16 cellular contexts compared by ENCODE assay signal in genomic region chr1:205597691-205598314, GRCh38. TPM values are rescaled to one million over a fixed set of nuclear protein-coding genes. Genes with fewer than 3 reads are reported as not detected.
DNase-seq lines count a peak whose midpoint lies in the region; ATAC-seq and TF ChIP-seq lines count a peak whose summit lies in the region.
"Had no signal": no experiment of that assay in that cellular context is flagged by ENCODE, and none has a peak within 500 bp of the region (broad histone marks: within the 10 kb centered on the region; RNA-seq: fewer than 3 reads in every experiment).

No MANE protein-coding gene starts in this region.

- peaks cover 8% of the 10 kb centered on the region for H3K36me3 Mint-ChIP-seq in activated naive CD8-positive, alpha-beta T cell
- peaks cover 27% of the 10 kb centered on the region for H3K36me3 Mint-ChIP-seq in activated naive CD8-positive, alpha-beta T cell treated with anti-CD3 and anti-CD28 coated beads for 36 hours
- H3K36me3 Mint-ChIP-seq in mesothelial cell of epicardium: peaks cover 6% of the 10 kb centered on the region
- H3K36me3 Mint-ChIP-seq in CD4-positive, alpha-beta memory T cell: peaks cover 28 to 38% of the 10 kb centered on the region in 2 donors

- TF ChIP-seq CTCF in esophagus muscularis mucosa (IDR thresholded peaks at IDR 0.05) (no peak), mesothelial cell of epicardium (IDR thresholded peaks at IDR 0.05; ENCODE audit: unreplicated experiment) (no peak)

- peaks cover 46% of the 10 kb centered on the region for H3K4me1 Mint-ChIP-seq in activated naive CD8-positive, alpha-beta T cell (ENCODE audit: low read depth)
- H3K4me1 Mint-ChIP-seq in activated naive CD8-positive, alpha-beta T cell treated with anti-CD3 and anti-CD28 coated beads for 36 hours: peaks cover 35% of the 10 kb centered on the region
- H3K4me1 Mint-ChIP-seq in mesothelial cell of epicardium: peaks cover 16% of the 10 kb centered on the region
- H3K4me1 Mint-ChIP-seq in CD4-positive, alpha-beta memory T cell: peaks cover 14 to 26% (median 19%) of the 10 kb centered on the region in 4 donors

- intact Hi-C loops in esophagus muscularis mucosa (cut with DNase I): no loop called here
- intact Hi-C loops in CD4-positive, alpha-beta memory T cell (cut with micrococcal nuclease): no loop called here

- no peak for TF ChIP-seq EP300 in esophagus muscularis mucosa (IDR thresholded peaks at IDR 0.05)

- CTCF ChIA-PET in CD4-positive, alpha-beta memory T cell (lab: Charles Lee; ENCODE audit: partially characterized antibody): interaction anchor here (0.6 to 10.4 kb wide), 4 partner anchors 35 to 128 kb away, joined by 3 to 484 read pairs (median 5); no protein-coding TSS in a partner anchor

- no peaks in the 10 kb centered on the region for H3K27me3 ChIP-seq in esophagus muscularis mucosa
- no peaks in the 10 kb centered on the region for H3K27me3 ChIP-seq in CD4-positive, alpha-beta memory T cell (ENCODE audit: insufficient read depth, low read length)
- H3K27me3 ChIP-seq: adrenal gland, spleen, upper lobe of left lung had no signal

- H3K27ac ChIP-seq in esophagus muscularis mucosa (replicated peaks in 1 of 4): peak overlapping the region in 1 of 4 donors; percentile 64
- no peak overlapping the region for H3K27ac ChIP-seq in CD4-positive, alpha-beta memory T cell (ENCODE audit: low read depth, low read length)
- H3K27ac ChIP-seq: adrenal gland had no signal

- no peak for ATAC-seq in HG03139 (IDR thresholded peaks at IDR 0.05; ENCODE audit: unreplicated experiment)

- H3K4me3 ChIP-seq in esophagus muscularis mucosa: no peak overlapping the region
- no peak overlapping the region for H3K4me3 ChIP-seq in CD4-positive, alpha-beta memory T cell (ENCODE audit: low read length in 2 of 2)
- H3K4me3 ChIP-seq: adrenal gland, lung, spleen, upper lobe of left lung had no signal

- H3K36me3 ChIP-seq in esophagus muscularis mucosa: peaks cover 0 to 14% (median 5%) of the 10 kb centered on the region in 4 donors
- peaks cover 15% of the 10 kb centered on the region for H3K36me3 ChIP-seq in CD4-positive, alpha-beta memory T cell (ENCODE audit: insufficient read depth, low read length)
- H3K36me3 ChIP-seq: adrenal gland had no signal

- no peaks in the 10 kb centered on the region for H3K9me3 ChIP-seq in esophagus muscularis mucosa
- no peaks in the 10 kb centered on the region for H3K9me3 ChIP-seq in CD4-positive, alpha-beta memory T cell (ENCODE audit: control insufficient read depth in 1 of 2, low read length in 2 of 2)
- H3K9me3 ChIP-seq: adrenal gland, spleen, upper lobe of left lung had no signal

- H3K4me3 Mint-ChIP-seq in activated naive CD8-positive, alpha-beta T cell: no peak overlapping the region
- H3K4me3 Mint-ChIP-seq in activated naive CD8-positive, alpha-beta T cell treated with anti-CD3 and anti-CD28 coated beads for 36 hours: no peak overlapping the region
- no peak overlapping the region for H3K4me3 Mint-ChIP-seq in mesothelial cell of epicardium
- no peak overlapping the region for H3K4me3 Mint-ChIP-seq in CD4-positive, alpha-beta memory T cell

- H3K9me3 Mint-ChIP-seq in activated naive CD8-positive, alpha-beta T cell (ENCODE audit: low read depth): no peaks in the 10 kb centered on the region
- H3K9me3 Mint-ChIP-seq in activated naive CD8-positive, alpha-beta T cell treated with anti-CD3 and anti-CD28 coated beads for 36 hours: no peaks in the 10 kb centered on the region
- H3K9me3 Mint-ChIP-seq in mesothelial cell of epicardium: no peaks in the 10 kb centered on the region
- peaks cover 0 to 2% (median 0%) of the 10 kb centered on the region in 8 donors for H3K9me3 Mint-ChIP-seq in CD4-positive, alpha-beta memory T cell
- H3K9me3 Mint-ChIP-seq: IgD-negative memory B cell had no signal

- peak overlapping the region; percentile 19 for H3K27ac Mint-ChIP-seq in activated naive CD8-positive, alpha-beta T cell
- no peak overlapping the region for H3K27ac Mint-ChIP-seq in activated naive CD8-positive, alpha-beta T cell treated with anti-CD3 and anti-CD28 coated beads for 36 hours
- peak overlapping the region; percentile 86 for H3K27ac Mint-ChIP-seq in mesothelial cell of epicardium
- peak overlapping the region in 3 of 7 donors; percentile 2 to 63 (median 20) for H3K27ac Mint-ChIP-seq in CD4-positive, alpha-beta memory T cell
- H3K27ac Mint-ChIP-seq: IgD-negative memory B cell had no signal

- TF ChIP-seq POLR2A in esophagus muscularis mucosa (IDR thresholded peaks at IDR 0.05; ENCODE audit: low read depth): no peak

- POLR2A ChIA-PET in CD4-positive, alpha-beta memory T cell (lab: Charles Lee; ENCODE audit: partially characterized antibody): interaction anchor here (1.6 kb wide), 1 partner anchor 33 kb away, joined by 5 read pairs; no protein-coding TSS in a partner anchor

- H3K4me1 ChIP-seq in esophagus muscularis mucosa: peaks cover 28 to 37% (median 34%) of the 10 kb centered on the region in 4 donors
- H3K4me1 ChIP-seq in CD4-positive, alpha-beta memory T cell (ENCODE audit: insufficient read depth, low read length): peaks cover 12% of the 10 kb centered on the region

- H3K27me3 Mint-ChIP-seq in activated naive CD8-positive, alpha-beta T cell: no peaks in the 10 kb centered on the region
- no peaks in the 10 kb centered on the region for H3K27me3 Mint-ChIP-seq in activated naive CD8-positive, alpha-beta T cell treated with anti-CD3 and anti-CD28 coated beads for 36 hours
- no peaks in the 10 kb centered on the region for H3K27me3 Mint-ChIP-seq in mesothelial cell of epicardium (ENCODE audit: low read depth)
- H3K27me3 Mint-ChIP-seq in CD4-positive, alpha-beta memory T cell: no peaks in the 10 kb centered on the region
- H3K27me3 Mint-ChIP-seq: IgD-negative memory B cell had no signal

- no peak for DNase-seq in activated naive CD8-positive, alpha-beta T cell treated with anti-CD3 and anti-CD28 coated beads for 36 hours
- DNase-seq in esophagus muscularis mucosa (ENCODE audit: extremely low spot score) (peak; percentile 86), mesothelial cell of epicardium (ENCODE audit: low spot score in 2 of 2, unreplicated experiment in 2 of 2) (no peak), HuH-7 (ENCODE audit: low spot score) (no peak)
- DNase-seq in stimulated activated CD4-positive, alpha-beta T cell treated with anti-CD3 and anti-CD28 coated beads, Interleukin-4, amount 100 ng/mL, for 4 hours: no peak
- DNase-seq in CD4-positive, alpha-beta memory T cell: no peak
- DNase-seq: ACHN, NCI-H1436 treated with DMSO at 0.1 percent for 48 hours, NCI-H774, spleen, upper lobe of left lung had no signal

- 34% methylated on average over 8 of the region's 8 CpGs for WGBS in esophagus muscularis mucosa

RNA-seq across cellular contexts. Expression of gene ELK4, which starts 34.0 kb away (rescaled TPM):
- total RNA-seq in activated naive CD8-positive, alpha-beta T cell treated with anti-CD3 and anti-CD28 coated beads for 36 hours: 10 to 100 TPM; 71.0 to 76.9 TPM
- total RNA-seq in esophagus muscularis mucosa: 10 to 100 TPM; 18.7 to 23.2 (median 20.5) TPM
- total RNA-seq in mesothelial cell of epicardium: 32.2 to 36.8 TPM (median 34.8 TPM) in 3 replicates
- total RNA-seq in CD4-positive, alpha-beta memory T cell: 100 to 1,000 TPM; 166 to 194 TPM
- polyA plus RNA-seq in CD4-positive, alpha-beta memory T cell: 1 to 10 TPM; 3.2 to 6.6 TPM
